In the genomic region with DNA sequence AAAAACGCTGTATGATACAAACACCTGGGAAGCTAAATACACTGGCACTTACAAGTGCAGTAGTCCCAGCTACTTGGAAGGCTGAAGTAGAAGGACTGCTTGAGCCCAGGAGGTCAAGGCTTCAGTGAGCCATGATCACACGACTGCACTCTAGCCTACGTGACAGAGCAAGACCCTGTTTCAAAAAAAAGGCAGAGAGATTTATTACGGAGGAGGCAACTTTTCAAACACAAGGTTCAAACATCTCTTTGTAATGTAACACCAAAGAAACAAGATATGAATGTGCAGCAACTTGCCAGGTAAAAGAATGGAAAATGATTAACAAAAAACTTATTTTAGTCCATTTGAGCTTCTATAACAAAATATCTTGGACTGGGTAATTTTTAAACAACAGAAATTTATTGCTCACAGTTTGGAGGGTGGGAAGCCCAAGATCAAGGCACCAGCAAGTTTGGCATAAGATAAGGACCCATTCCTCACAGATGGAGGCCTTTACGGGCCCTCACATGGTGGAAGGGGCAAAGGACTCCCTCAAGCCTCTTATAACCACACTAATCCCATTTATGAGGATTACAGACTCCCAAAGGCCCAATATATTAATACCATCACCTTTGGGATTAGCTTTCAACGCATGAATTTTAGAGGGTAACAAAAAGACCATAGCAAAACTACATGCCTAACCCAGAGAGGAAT, we compare ENCODE assay signal across 21 cellular contexts.
A peak's percentile ranks its signal among the peaks of the same experiment; 100 is the strongest.
DNase-seq lines count a peak whose midpoint lies in the region; ATAC-seq, FAIRE-seq and TF ChIP-seq lines count a peak whose summit lies in the region.
"Had no signal": no experiment of that assay in that cellular context is flagged by ENCODE, and none has a peak within 500 bp of the region (broad histone marks: within the 10 kb centered on the region; RNA-seq: fewer than 3 reads in every experiment).

No MANE protein-coding gene starts in this region.

- no peak overlapping the region for H3K4ac ChIP-seq in mesendoderm (ENCODE audit: low read depth, low read length)

- no peak overlapping the region for H4K5ac ChIP-seq in mesendoderm (ENCODE audit: low read length)

- H3K9me3 ChIP-seq in WERI-Rb-1 (ENCODE audit: severe bottlenecking) = no peaks in the 10 kb centered on the region
- H3K9me3 ChIP-seq in left lung = no peaks in the 10 kb centered on the region
- H3K9me3 ChIP-seq in psoas muscle = no peaks in the 10 kb centered on the region
- H3K9me3 ChIP-seq: BLaER1, breast epithelium, colonic mucosa, esophagus muscularis mucosa, gastrocnemius medialis had no signal

- H2BK5ac ChIP-seq in mesendoderm (ENCODE audit: low read length) = no peak overlapping the region

- TF ChIP-seq CTCF in D721Med (IDR thresholded peaks at IDR 0.05; ENCODE audit: insufficient read depth, missing control alignments) (no peak), WERI-Rb-1 (IDR thresholded peaks at IDR 0.05; ENCODE audit: low read depth, low read length) (no peak), left lung (IDR thresholded peaks at IDR 0.05) (no peak), psoas muscle (IDR thresholded peaks at IDR 0.05) (no peak)

- no peak overlapping the region for H4K8ac ChIP-seq in mesendoderm (ENCODE audit: low read depth, low read length)

- POLR2A ChIA-PET in activated CD4-positive, alpha-beta memory T cell treated with anti-CD3 and anti-CD28 coated beads for 36 hours (lab: Charles Lee) = no interaction called here

- no peaks in the 10 kb centered on the region for H3K79me2 ChIP-seq in mesendoderm (ENCODE audit: control insufficient read depth, insufficient read depth, low read length)

- no peak overlapping the region for H2AK5ac ChIP-seq in mesendoderm (ENCODE audit: low read length)

- DNase-seq in D721Med (ENCODE audit: insufficient read length, low spot score) (no peak), WERI-Rb-1 (peak; percentile 33), left lung (no peak), psoas muscle (no peak), SIG-M5 treated with dmso at 0.1 percent for 504 hours (lab: John Stamatoyannopoulos, UW; ENCODE audit: unreplicated experiment) (no peak), mesendoderm (no peak)
- DNase-seq in activated CD4-positive, alpha-beta memory T cell treated with anti-CD3 and anti-CD28 coated beads for 36 hours = no peak
- DNase-seq: activated CD4-positive, CD25-positive, alpha-beta regulatory T cell treated with anti-CD3 and anti-CD28 coated beads, Interleukin-2, amount 50 U/mL, for 72 hours; colonic mucosa; DND-41; gastrocnemius medialis; hippocampal formation; immature natural killer cell; NCI-H1105 treated with DMSO at 0.1 percent for 48 hours; NCI-H2029 treated with DMSO at 0.1 percent for 48 hours; SHP77 treated with DMSO at 0.1 percent for 48 hours had no signal

- ATAC-seq in left lung (peak; percentile 16), psoas muscle (peak in 1 of 4 donors; percentile 63), HG02798 (IDR thresholded peaks at IDR 0.05; ENCODE audit: poor library complexity, unreplicated experiment) (no peak)
- ATAC-seq: gastrocnemius medialis, GM12878 had no signal

- 36 to 46% (median 39%) methylated on average over 6 of the region's 6 CpGs for WGBS in psoas muscle, 3 donors
- WGBS in mesendoderm (ENCODE audit: extremely low coverage, insufficient coverage, low lambda C conversion rate) = no CpG with 5 or more reads among the region's 6 CpGs

- no peak overlapping the region for H3K56ac ChIP-seq in mesendoderm (ENCODE audit: low read length)

- peaks cover 7% of the 10 kb centered on the region for H3K27me3 Mint-ChIP-seq in activated CD4-positive, alpha-beta memory T cell treated with anti-CD3 and anti-CD28 coated beads for 36 hours

- no peaks in the 10 kb centered on the region for H3K9me3 Mint-ChIP-seq in activated CD4-positive, alpha-beta memory T cell treated with anti-CD3 and anti-CD28 coated beads for 36 hours
- H3K9me3 Mint-ChIP-seq: immature natural killer cell had no signal

- H3K9ac ChIP-seq in mesendoderm (ENCODE audit: low read length) = no peak overlapping the region
- H3K9ac ChIP-seq: BLaER1 had no signal

- intact Hi-C loops in left lung (cut with DNase I) = no loop called here
- intact Hi-C loops in psoas muscle (cut with DNase I) = no loop called here
- intact Hi-C loops in activated CD4-positive, alpha-beta memory T cell treated with anti-CD3 and anti-CD28 coated beads for 36 hours (cut with micrococcal nuclease) = no loop called here

- H3K27me3 ChIP-seq in WERI-Rb-1 (ENCODE audit: insufficient read depth, low read depth, severe bottlenecking) = no peaks in the 10 kb centered on the region
- no peaks in the 10 kb centered on the region for H3K27me3 ChIP-seq in left lung
- H3K27me3 ChIP-seq in psoas muscle (ENCODE audit: insufficient read depth in 3 of 3, low read length in 2 of 3) = no peaks in the 10 kb centered on the region
- H3K27me3 ChIP-seq in mesendoderm (ENCODE audit: insufficient read depth, low read length, poor library complexity) = no peaks in the 10 kb centered on the region
- H3K27me3 ChIP-seq: BLaER1, breast epithelium, colonic mucosa, esophagus muscularis mucosa, gastrocnemius medialis had no signal

- H3K23ac ChIP-seq in mesendoderm (ENCODE audit: low read length) = no peak overlapping the region

- H3K4me3 ChIP-seq in WERI-Rb-1 (ENCODE audit: low read depth, low read length) (no peak overlapping the region), left lung (no peak overlapping the region), psoas muscle (no peak overlapping the region), mesendoderm (ENCODE audit: low read length) (no peak overlapping the region)
- H3K4me3 ChIP-seq: BLaER1, breast epithelium, colonic mucosa, esophagus muscularis mucosa, gastrocnemius medialis, GM12878 had no signal

- H3K18ac ChIP-seq in mesendoderm (ENCODE audit: low read length) = no peak overlapping the region

- no peak overlapping the region for H3K27ac Mint-ChIP-seq in activated CD4-positive, alpha-beta memory T cell treated with anti-CD3 and anti-CD28 coated beads for 36 hours
- H3K27ac Mint-ChIP-seq: immature natural killer cell had no signal

- FAIRE-seq in D721Med (lab: Jason Lieb, UNC) = peak; percentile 90
- FAIRE-seq: GM12878 had no signal

- H3K4me1 ChIP-seq in left lung (no peaks in the 10 kb centered on the region), psoas muscle (peaks cover 10% of the 10 kb centered on the region), mesendoderm (ENCODE audit: control insufficient read depth, low read depth, low read length) (no peaks in the 10 kb centered on the region)
- H3K4me1 ChIP-seq: BLaER1, breast epithelium, colonic mucosa had no signal

- no peaks in the 10 kb centered on the region for H3K36me3 ChIP-seq in WERI-Rb-1
- H3K36me3 ChIP-seq in left lung = no peaks in the 10 kb centered on the region
- no peaks in the 10 kb centered on the region for H3K36me3 ChIP-seq in psoas muscle (ENCODE audit: insufficient read depth in 1 of 2, low read depth in 1 of 2)
- no peaks in the 10 kb centered on the region for H3K36me3 ChIP-seq in mesendoderm (ENCODE audit: control insufficient read depth, insufficient read depth, low read length)
- H3K36me3 ChIP-seq: breast epithelium, colonic mucosa, gastrocnemius medialis had no signal

- CTCF ChIA-PET in activated CD4-positive, alpha-beta memory T cell treated with anti-CD3 and anti-CD28 coated beads for 36 hours (lab: Charles Lee) = no interaction called here

- H3K27ac ChIP-seq in WERI-Rb-1 (no peak overlapping the region), left lung (no peak overlapping the region), psoas muscle (peak overlapping the region; percentile 30), mesendoderm (ENCODE audit: low read depth, low read length) (no peak overlapping the region)
- H3K27ac ChIP-seq: BLaER1, breast epithelium, colonic mucosa, esophagus muscularis mucosa had no signal

- no peaks in the 10 kb centered on the region for H3K4me1 Mint-ChIP-seq in activated CD4-positive, alpha-beta memory T cell treated with anti-CD3 and anti-CD28 coated beads for 36 hours (ENCODE audit: low read depth)
- H3K4me1 Mint-ChIP-seq: immature natural killer cell had no signal

- H2BK15ac ChIP-seq in mesendoderm (replicated peaks; ENCODE audit: low read depth) = no peak overlapping the region

- no peak overlapping the region for H2BK120ac ChIP-seq in mesendoderm (ENCODE audit: low read depth, low read length)

- no peaks in the 10 kb centered on the region for H3K36me3 Mint-ChIP-seq in activated CD4-positive, alpha-beta memory T cell treated with anti-CD3 and anti-CD28 coated beads for 36 hours
- H3K36me3 Mint-ChIP-seq: immature natural killer cell had no signal

- H3K4me3 Mint-ChIP-seq in activated CD4-positive, alpha-beta memory T cell treated with anti-CD3 and anti-CD28 coated beads for 36 hours = no peak overlapping the region
- H3K4me3 Mint-ChIP-seq: immature natural killer cell had no signal

- no peak overlapping the region for H3K4me2 ChIP-seq in mesendoderm (ENCODE audit: low read length)
- H3K4me2 ChIP-seq: BLaER1 had no signal

- H3K79me1 ChIP-seq in mesendoderm (ENCODE audit: low read length) = peaks cover 2% of the 10 kb centered on the region
